ENCODE assay signal across 19 cellular contexts in genomic region chr6:166277021-166277420, GRCh38. TPM values are rescaled to one million over a fixed set of nuclear protein-coding genes. Genes with fewer than 3 reads are reported as not detected.
DNase-seq lines count a peak whose midpoint lies in the region; ATAC-seq lines count a peak whose summit lies in the region.
"Had no signal": no experiment of that assay in that cellular context is flagged by ENCODE, and none has a peak within 500 bp of the region (broad histone marks: within the 10 kb centered on the region; RNA-seq: fewer than 3 reads in every experiment).

No MANE protein-coding gene starts in this region.

- ATAC-seq in HG03520 (IDR thresholded peaks at IDR 0.05; ENCODE audit: unreplicated experiment) = no peak
- ATAC-seq in GM18868 (IDR thresholded peaks at IDR 0.05; ENCODE audit: unreplicated experiment) = no peak
- ATAC-seq: K562 had no signal

- no peak overlapping the region for H4K91ac ChIP-seq in neuronal stem cell (ENCODE audit: low read depth, low read length, poor library complexity)

- no peak overlapping the region for H3K9ac ChIP-seq in neuronal stem cell (ENCODE audit: low read depth, low read length, poor library complexity)

- no peak overlapping the region for H3K4me3 ChIP-seq in neuronal stem cell (ENCODE audit: low read length in 2 of 2)
- H3K4me3 ChIP-seq: K562 had no signal

- no peaks in the 10 kb centered on the region for H3K79me1 ChIP-seq in neuronal stem cell (ENCODE audit: low read depth, low read length)

- no peaks in the 10 kb centered on the region for H3K36me3 Mint-ChIP-seq in activated T-cell treated with anti-CD3 and anti-CD28 coated beads, Interleukin-2, amount 50 U/mL, for 24 hours (ENCODE audit: low read depth)

- H2AFZ ChIP-seq in neuronal stem cell (ENCODE audit: low read length) = peak overlapping the region; percentile 79

- H2BK120ac ChIP-seq in neuronal stem cell (ENCODE audit: low read depth, low read length) = no peak overlapping the region

- H3K4ac ChIP-seq in neuronal stem cell (ENCODE audit: low read length) = no peak overlapping the region

- H2BK15ac ChIP-seq in neuronal stem cell (ENCODE audit: low read length) = no peak overlapping the region

- H2BK5ac ChIP-seq in neuronal stem cell (ENCODE audit: low read length) = no peak overlapping the region

- no peak overlapping the region for H2AK5ac ChIP-seq in neuronal stem cell (ENCODE audit: low read depth, low read length)

- H3K36me3 ChIP-seq in neuronal stem cell (replicated peaks in 1 of 2; ENCODE audit: control insufficient read depth in 2 of 2, insufficient read depth in 2 of 2, low read length in 2 of 2) = no peaks in the 10 kb centered on the region

- H3K4me3 Mint-ChIP-seq in activated T-cell treated with anti-CD3 and anti-CD28 coated beads, Interleukin-2, amount 50 U/mL, for 24 hours = no peak overlapping the region
- H3K4me3 Mint-ChIP-seq: neural crest cell had no signal

- H3K14ac ChIP-seq in neuronal stem cell (ENCODE audit: low read length) = no peak overlapping the region

- no peak overlapping the region for H2BK12ac ChIP-seq in neuronal stem cell (ENCODE audit: low read length)

- H3K27ac Mint-ChIP-seq in activated T-cell treated with anti-CD3 and anti-CD28 coated beads, Interleukin-2, amount 50 U/mL, for 24 hours = no peak overlapping the region
- H3K27ac Mint-ChIP-seq: activated T-helper 2 cell treated with anti-CD3 and anti-CD28 coated beads, Interferon-gamma antibody, Interleukin-2, Interleukin-4, amounts not matched to agents 10 μg/mL and 5 μg/mL and 100 μg/mL, durations not matched to agents 14 hours and 24 hours and 36 hours had no signal

- H3K4me1 Mint-ChIP-seq in activated T-cell treated with anti-CD3 and anti-CD28 coated beads, Interleukin-2, amount 50 U/mL, for 24 hours (ENCODE audit: low read depth) = peaks cover 7% of the 10 kb centered on the region

- no peak overlapping the region for H3K23ac ChIP-seq in neuronal stem cell (ENCODE audit: low read depth, low read length, poor library complexity)

- no peaks in the 10 kb centered on the region for H3K9me3 ChIP-seq in neuronal stem cell (replicated peaks in 1 of 2; ENCODE audit: control insufficient read depth in 2 of 2, insufficient read depth in 1 of 2, low read depth in 1 of 2, low read length in 2 of 2)

- DNase-seq in AG08396 (ENCODE audit: low spot score) = peak; percentile 43
- peak; percentile 24 for DNase-seq in H4 (ENCODE audit: low spot score)
- DNase-seq in neuronal stem cell (ENCODE audit: low spot score) = no peak
- no peak for DNase-seq in OCI-M1 (lab: John Stamatoyannopoulos, UW)
- no peak for DNase-seq in activated T-cell treated with anti-CD3 and anti-CD28 coated beads, Interleukin-2, amount 50 U/mL, for 24 hours
- DNase-seq: activated CD4-positive, alpha-beta T cell treated with anti-CD3 and anti-CD28 coated beads, Interleukin-2, amount 50 U/mL, for 1 hour; foreskin melanocyte; left cardiac atrium; NCI-H2081; stimulated activated CD4-positive, alpha-beta T cell treated with anti-CD3 and anti-CD28 coated beads, Interleukin-12 subunit alpha, Interleukin-12 subunit beta, amount 100 ng/mL, for 4 hours had no signal

- no CpG with 5 or more reads among the region's 11 CpGs for WGBS in neuronal stem cell (ENCODE audit: extremely low coverage in 2 of 2, insufficient read length in 2 of 2, insufficient replicate concordance in 1 of 2), 2 donors

- H3K27me3 Mint-ChIP-seq in activated T-cell treated with anti-CD3 and anti-CD28 coated beads, Interleukin-2, amount 50 U/mL, for 24 hours = peaks cover 8% of the 10 kb centered on the region

- peaks cover 0 to 16% (median 0%) of the 10 kb centered on the region in 3 experiments for H3K27me3 ChIP-seq in neuronal stem cell (ENCODE audit: control insufficient read depth in 3 of 3, insufficient read depth in 3 of 3, low read depth in 1 of 3, low read length in 3 of 3)

- H3K4me2 ChIP-seq in neuronal stem cell (ENCODE audit: insufficient read depth, low read length, poor library complexity, severe bottlenecking) = no peak overlapping the region

- H4K8ac ChIP-seq in neuronal stem cell (ENCODE audit: low read depth, low read length) = no peak overlapping the region

- H3K9me3 Mint-ChIP-seq in activated T-cell treated with anti-CD3 and anti-CD28 coated beads, Interleukin-2, amount 50 U/mL, for 24 hours = no peaks in the 10 kb centered on the region
- H3K9me3 Mint-ChIP-seq: activated T-helper 2 cell treated with anti-CD3 and anti-CD28 coated beads, Interferon-gamma antibody, Interleukin-2, Interleukin-4, amounts not matched to agents 10 μg/mL and 5 μg/mL and 100 μg/mL, durations not matched to agents 14 hours and 24 hours and 36 hours; neural crest cell had no signal

- peak overlapping the region; percentile 61 for H3K27ac ChIP-seq in cingulate gyrus (ENCODE audit: low read depth, low read length)
- no peak overlapping the region for H3K27ac ChIP-seq in neuronal stem cell (replicated peaks; ENCODE audit: low read length)

- peaks cover 0 to 6% of the 10 kb centered on the region in 2 donors for H3K4me1 ChIP-seq in neuronal stem cell (ENCODE audit: control insufficient read depth in 2 of 2, insufficient read depth in 1 of 2, low read depth in 1 of 2, low read length in 2 of 2)

- H3K18ac ChIP-seq in neuronal stem cell (ENCODE audit: low read length) = no peak overlapping the region

RNA-seq across cellular contexts. Expression of gene PRR18, which starts 31.2 kb away (rescaled TPM):
- not detected in 2 replicates for total RNA-seq in H4 (2014; rRNA removed; shearing (Covaris generic))
- polyA plus RNA-seq in neuronal stem cell (2013, experiment 1 of 2) = 0.17 TPM
- polyA plus RNA-seq in neuronal stem cell (2013, experiment 2 of 2) = 0.19 TPM
- total RNA-seq: Daoy; K562; T-helper 1 cell treated with Interleukin-12 subunit alpha and Interleukin-12 subunit beta and Interleukin-4 antibody, amounts not matched to agents 30 ng/mL and 1 ng/mL, for 36 hours had no signal
- polyA plus RNA-seq: AG04450, K562 had no signal

Comparison
In these comparisons a context has a peak if more than half of its experiments do, and no peak if none do; other contexts are left out.
1. DNase-seq: peak in AG08396 (single experiment) and H4 (single experiment); none in neuronal stem cell (single experiment), OCI-M1 (single experiment) and activated T-cell treated with anti-CD3 and anti-CD28 coated beads, Interleukin-2, amount 50 U/mL, for 24 hours (single experiment).